ENCODE assay signal across 9 cellular contexts in the genomic region with DNA sequence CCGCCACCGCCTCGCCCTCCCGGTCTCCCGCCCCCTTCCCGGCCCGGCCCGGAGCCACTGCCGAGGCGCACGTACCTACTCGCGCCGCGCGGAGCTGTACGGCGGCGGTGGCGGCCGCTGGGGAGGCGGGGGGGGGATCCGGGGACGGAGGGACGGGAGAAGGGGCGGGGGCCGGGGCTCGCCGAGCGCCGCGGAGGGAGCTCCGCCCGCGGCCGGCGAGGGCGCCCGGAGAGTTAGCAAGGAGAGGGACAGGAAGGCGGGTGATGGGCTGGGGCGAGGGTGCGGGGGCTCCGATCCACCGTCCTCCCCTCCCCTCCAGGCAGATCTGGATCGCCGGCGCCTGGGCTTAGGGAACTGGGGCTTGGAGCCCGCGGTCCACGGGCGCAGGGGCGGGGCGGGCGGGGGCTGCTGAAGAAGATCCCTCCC. TPM values are rescaled to one million over a fixed set of nuclear protein-coding genes. Genes with fewer than 3 reads are reported as not detected.
DNase-seq lines count a peak whose midpoint lies in the region; ATAC-seq and TF ChIP-seq lines count a peak whose summit lies in the region.
"Had no signal": no experiment of that assay in that cellular context is flagged by ENCODE, and none has a peak within 500 bp of the region (broad histone marks: within the 10 kb centered on the region; RNA-seq: fewer than 3 reads in every experiment).

No MANE protein-coding gene starts in this region.

- peaks cover 20% of the 10 kb centered on the region for H3K4me1 Mint-ChIP-seq in nephron progenitor cell
- H3K4me1 Mint-ChIP-seq in type B pancreatic cell (ENCODE audit: unreplicated experiment) = no peaks in the 10 kb centered on the region

- no peak for TF ChIP-seq CTCF in nephron progenitor cell (IDR thresholded peaks at IDR 0.05)
- no peak for TF ChIP-seq CTCF in type B pancreatic cell (conservative IDR thresholded peaks at IDR 0.05)

- ATAC-seq in GM19455 (IDR thresholded peaks at IDR 0.05; ENCODE audit: unreplicated experiment) (no peak), GM21447 (IDR thresholded peaks at IDR 0.05; ENCODE audit: unreplicated experiment) (no peak), GM18870 (IDR thresholded peaks at IDR 0.05; ENCODE audit: unreplicated experiment) (no peak)

- no peak overlapping the region for H3K27ac Mint-ChIP-seq in nephron progenitor cell
- no peak overlapping the region for H3K27ac Mint-ChIP-seq in type B pancreatic cell
- H3K27ac Mint-ChIP-seq: activated naive CD8-positive, alpha-beta T cell had no signal

- H3K27me3 Mint-ChIP-seq in nephron progenitor cell (ENCODE audit: low read depth, poor library complexity) (peaks cover 43% of the 10 kb centered on the region), type B pancreatic cell (peaks cover 52% of the 10 kb centered on the region)

- H3K4me3 Mint-ChIP-seq in nephron progenitor cell = no peak overlapping the region
- H3K4me3 Mint-ChIP-seq in type B pancreatic cell = no peak overlapping the region

- H3K9me3 Mint-ChIP-seq in nephron progenitor cell (no peaks in the 10 kb centered on the region), type B pancreatic cell (no peaks in the 10 kb centered on the region)

- H3K36me3 Mint-ChIP-seq in nephron progenitor cell (ENCODE audit: low read depth) (no peaks in the 10 kb centered on the region), type B pancreatic cell (no peaks in the 10 kb centered on the region)
- H3K36me3 Mint-ChIP-seq: activated naive CD8-positive, alpha-beta T cell had no signal

- DNase-seq in D341Med (ENCODE audit: low spot score) (peak; percentile 74), NCI-H510A (lab: John Stamatoyannopoulos, UW) (peak; percentile 16), ecto neural progenitor cell (ENCODE audit: low spot score) (peak; percentile 63), nephron progenitor cell (peak; percentile 61), type B pancreatic cell (ENCODE audit: extremely low spot score, unreplicated experiment) (no peak)

RNA-seq across cellular contexts. Expression of gene TMEM74B, which starts 0.5 kb away (rescaled TPM):
- 10.7 and 12.0 TPM in 2 replicates for total RNA-seq in type B pancreatic cell (ENCODE audit: low replicate concordance)

RNA-seq across cellular contexts. Expression of gene C20orf202, which starts 17.9 kb away (rescaled TPM):
- total RNA-seq in type B pancreatic cell (ENCODE audit: low replicate concordance) = 0.24 and 0.33 TPM in 2 replicates

RNA-seq across cellular contexts. Expression of gene RAD21L1, which starts 40.5 kb away (rescaled TPM):
- total RNA-seq in type B pancreatic cell (ENCODE audit: low replicate concordance) = not detected in 2 replicates
